Comparison of ENCODE assay signal across 2 cellular contexts in genomic region chr10:35394934-35395333, GRCh38.
TF ChIP-seq lines count a peak whose summit lies in the region.

No MANE protein-coding gene starts in this region.

TF ChIP-seq in A549, 52 proteins besides CTCF, POLR2A, EP300 and RAD21 (continued from another document):
- TF ChIP-seq GATA3 (IDR thresholded peaks at IDR 0.05; ENCODE audit: borderline replicate concordance) (no peak), HOXB13 (CRISPR knock-in tag; IDR thresholded peaks at IDR 0.05; ENCODE audit: low read depth) (no peak), NFE2L2 (conservative IDR thresholded peaks at IDR 0.05; ENCODE audit: low read length) (no peak), RARB (CRISPR knock-in tag; IDR thresholded peaks at IDR 0.05) (no peak), CHD2 (IDR thresholded peaks at IDR 0.05; ENCODE audit: low read length, partially characterized antibody) (no peak), FOSL2 (IDR thresholded peaks at IDR 0.05) (no peak), FOSL2 (CRISPR knock-in tag; IDR thresholded peaks at IDR 0.05) (no peak), CBX2 (IDR thresholded peaks at IDR 0.05; ENCODE audit: borderline replicate concordance, low read depth) (no peak), EHF (CRISPR knock-in tag; IDR thresholded peaks at IDR 0.05) (no peak), HDAC2 (IDR thresholded peaks at IDR 0.05) (no peak), ZFP36 (IDR thresholded peaks at IDR 0.05; ENCODE audit: borderline replicate concordance, partially characterized antibody) (no peak), HOXB5 (CRISPR knock-in tag; IDR thresholded peaks at IDR 0.05) (no peak)

TF ChIP-seq in WTC11, 78 proteins besides CTCF, POLR2A, EP300 and RAD21 (continued from another document):
- TF ChIP-seq STAT6 (CRISPR knock-in tag; conservative IDR thresholded peaks at IDR 0.05; ENCODE audit: low read depth) (no peak), FOXJ3 (CRISPR knock-in tag; IDR thresholded peaks at IDR 0.05; ENCODE audit: borderline replicate concordance) (no peak), ATF1 (CRISPR knock-in tag; IDR thresholded peaks at IDR 0.05) (no peak), ARID4B (CRISPR knock-in tag; IDR thresholded peaks at IDR 0.05; ENCODE audit: borderline replicate concordance) (no peak)
